11 cellular contexts compared by ENCODE assay signal in genomic region chr11:15276616-15277015, GRCh38.
DNase-seq lines count a peak whose midpoint lies in the region; ATAC-seq and TF ChIP-seq lines count a peak whose summit lies in the region.
"Had no signal": no experiment of that assay in that cellular context is flagged by ENCODE, and none has a peak within 500 bp of the region (broad histone marks: within the 10 kb centered on the region; RNA-seq: fewer than 3 reads in every experiment).

No MANE protein-coding gene starts in this region.

- H3K36me3 ChIP-seq in A673 (ENCODE audit: insufficient read depth, low read length, poor library complexity, severe bottlenecking) (no peaks in the 10 kb centered on the region), tibial artery (no peaks in the 10 kb centered on the region)

- no peaks in the 10 kb centered on the region for H3K9me3 Mint-ChIP-seq in activated CD4-positive, alpha-beta memory T cell treated with anti-CD3 and anti-CD28 coated beads, Interleukin-2, amount 10 ng/mL, durations not matched to agents 7 days and 5 days

- H3K4me3 ChIP-seq in A673 (ENCODE audit: low read depth, low read length, poor library complexity, severe bottlenecking) (no peak overlapping the region), fibroblast of pulmonary artery (replicated peaks; ENCODE audit: low read depth, low read length) (no peak overlapping the region), tibial artery (no peak overlapping the region)

- H3K4me1 ChIP-seq in A673 (ENCODE audit: insufficient read depth, low read length, poor library complexity, severe bottlenecking) (peaks cover 20% of the 10 kb centered on the region), tibial artery (no peaks in the 10 kb centered on the region)

- no TSS peak for BruUV-seq in A673 (replicated peaks; lab: Mats Ljungman, UMichigan)

- H3K27ac ChIP-seq in A673 (ENCODE audit: low read depth, low read length, poor library complexity, severe bottlenecking) (peak overlapping the region; percentile 7), tibial artery (no peak overlapping the region)
- H3K27ac ChIP-seq: epithelial cell of prostate had no signal

- H3K27me3 Mint-ChIP-seq in activated CD4-positive, alpha-beta memory T cell treated with anti-CD3 and anti-CD28 coated beads, Interleukin-2, amount 10 ng/mL, durations not matched to agents 7 days and 5 days = peaks cover 7% of the 10 kb centered on the region

- DNase-seq in A673 (ENCODE audit: low spot score) = peak; percentile 76
- DNase-seq in NCI-H774 (lab: John Stamatoyannopoulos, UW) = peak; percentile 29
- peak; percentile 13 for DNase-seq in fibroblast of pulmonary artery (ENCODE audit: low read depth)
- no peak for DNase-seq in activated CD4-positive, alpha-beta T cell treated with anti-CD3 and anti-CD28 coated beads for 4 hours
- DNase-seq in tibial artery = no peak
- no peak for DNase-seq in activated CD4-positive, alpha-beta memory T cell treated with anti-CD3 and anti-CD28 coated beads, Interleukin-2, amount 10 ng/mL, durations not matched to agents 7 days and 5 days
- DNase-seq: naive thymus-derived CD8-positive, alpha-beta T cell; NCI-H187 had no signal

- intact Hi-C loops in A673 (cut with micrococcal nuclease; ENCODE audit: unreplicated experiment) (loop anchor here (5.0 to 10.0 kb wide), 2 partner anchors 548 to 1336 kb away; no protein-coding TSS in a partner anchor), tibial artery (cut with DNase I; ENCODE audit: low total_unique reads) (no loop called here)

- H3K27ac Mint-ChIP-seq in activated CD4-positive, alpha-beta memory T cell treated with anti-CD3 and anti-CD28 coated beads, Interleukin-2, amount 10 ng/mL, durations not matched to agents 7 days and 5 days = no peak overlapping the region
- H3K27ac Mint-ChIP-seq: naive thymus-derived CD8-positive, alpha-beta T cell had no signal

- no peak overlapping the region for H3K4me3 Mint-ChIP-seq in activated CD4-positive, alpha-beta memory T cell treated with anti-CD3 and anti-CD28 coated beads, Interleukin-2, amount 10 ng/mL, durations not matched to agents 7 days and 5 days
- H3K4me3 Mint-ChIP-seq: naive thymus-derived CD8-positive, alpha-beta T cell had no signal

- H3K4me1 Mint-ChIP-seq in activated CD4-positive, alpha-beta memory T cell treated with anti-CD3 and anti-CD28 coated beads, Interleukin-2, amount 10 ng/mL, durations not matched to agents 7 days and 5 days = no peaks in the 10 kb centered on the region
- H3K4me1 Mint-ChIP-seq: naive thymus-derived CD8-positive, alpha-beta T cell had no signal

- H3K27me3 ChIP-seq in A673 (replicated peaks; ENCODE audit: insufficient read depth, low read depth, low read length, poor library complexity) = no peaks in the 10 kb centered on the region
- no peaks in the 10 kb centered on the region for H3K27me3 ChIP-seq in tibial artery

- ATAC-seq in GM19324 (IDR thresholded peaks at IDR 0.05; ENCODE audit: low FRiP score, unreplicated experiment) = no peak
- ATAC-seq: naive thymus-derived CD8-positive, alpha-beta T cell had no signal

- no peaks in the 10 kb centered on the region for H3K9me3 ChIP-seq in A673 (ENCODE audit: low read depth, low read length, poor library complexity, severe bottlenecking)
- H3K9me3 ChIP-seq in tibial artery = no peaks in the 10 kb centered on the region

- TF ChIP-seq CTCF in A673 (conservative IDR thresholded peaks at IDR 0.05; ENCODE audit: low read depth, low read length) = peak; percentile 63
- TF ChIP-seq CTCF in GM12872 (IDR thresholded peaks at IDR 0.05; ENCODE audit: insufficient read depth, low read depth, low read length) = peak; percentile 13; the same call in 1 of the 3 replicates
- peak; percentile 23 for TF ChIP-seq CTCF in fibroblast of pulmonary artery (IDR thresholded peaks at IDR 0.05; ENCODE audit: low read length, missing control alignments)
- no peak for TF ChIP-seq CTCF in tibial artery (IDR thresholded peaks at IDR 0.05)

- H3K36me3 Mint-ChIP-seq in activated CD4-positive, alpha-beta memory T cell treated with anti-CD3 and anti-CD28 coated beads, Interleukin-2, amount 10 ng/mL, durations not matched to agents 7 days and 5 days (ENCODE audit: low read depth) = no peaks in the 10 kb centered on the region
- H3K36me3 Mint-ChIP-seq: naive thymus-derived CD8-positive, alpha-beta T cell had no signal

- POLR2A ChIA-PET in A673 (lab: Charles Lee; ENCODE audit: low non-redundant PET) = no interaction called here
- POLR2A ChIA-PET in activated CD4-positive, alpha-beta memory T cell treated with anti-CD3 and anti-CD28 coated beads, Interleukin-2, amount 10 ng/mL, durations not matched to agents 7 days and 5 days (lab: Charles Lee) = no interaction called here

- CTCF ChIA-PET in A673 (lab: Charles Lee) = interaction anchor here (1.0 to 1.3 kb wide), 2 partner anchors 31 to 373 kb away, joined by 3 read pairs; no protein-coding TSS in a partner anchor
- CTCF ChIA-PET in activated CD4-positive, alpha-beta memory T cell treated with anti-CD3 and anti-CD28 coated beads, Interleukin-2, amount 10 ng/mL, durations not matched to agents 7 days and 5 days (lab: Charles Lee) = no interaction called here

Comparison
In these comparisons a context has a peak if more than half of its experiments do, and no peak if none do; other contexts are left out.
1. DNase-seq: peak in A673 (single experiment), NCI-H774 (single experiment) and fibroblast of pulmonary artery (single experiment); none in activated CD4-positive, alpha-beta T cell treated with anti-CD3 and anti-CD28 coated beads for 4 hours (0 of 2), tibial artery (0 of 2) and activated CD4-positive, alpha-beta memory T cell treated with anti-CD3 and anti-CD28 coated beads, Interleukin-2, amount 10 ng/mL, durations not matched to agents 7 days and 5 days (single experiment).
2. CTCF ChIP-seq: peak in A673 (single experiment), GM12872 (single experiment) and fibroblast of pulmonary artery (single experiment); none in tibial artery (0 of 2).